In the genomic region with DNA sequence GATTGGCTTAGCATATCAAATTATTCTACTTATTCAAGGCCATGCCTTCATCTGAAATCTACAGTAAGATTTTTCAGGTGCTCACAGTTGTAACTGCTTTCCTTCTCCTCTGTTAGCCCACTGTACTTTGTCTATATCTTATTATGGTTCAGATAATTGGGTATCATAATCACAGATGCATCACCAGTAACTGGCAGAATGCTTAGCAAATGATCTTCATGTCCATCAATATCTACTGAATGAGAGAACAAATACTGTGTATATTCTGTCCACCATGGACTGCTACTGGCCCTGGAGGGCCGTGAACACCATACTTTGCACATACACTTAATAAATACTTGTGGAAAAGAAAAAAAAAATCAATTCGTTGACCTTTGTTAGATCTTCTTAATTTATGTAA, we compare ENCODE assay signal across 15 cellular contexts.
DNase-seq lines count a peak whose midpoint lies in the region; ATAC-seq, FAIRE-seq and TF ChIP-seq lines count a peak whose summit lies in the region.
"Had no signal": no experiment of that assay in that cellular context is flagged by ENCODE, and none has a peak within 500 bp of the region (broad histone marks: within the 10 kb centered on the region; RNA-seq: fewer than 3 reads in every experiment).

No MANE protein-coding gene starts in this region.

- WGBS in psoas muscle, 3 donors = 63 to 74% (median 73%) methylated on average over 2 of the region's 2 CpGs

- dilution Hi-C loops in endothelial cell of umbilical vein (cut with MboI; ENCODE audit: extremely low pct_ligation_motif_present, low sequenced_read_pairs) = no loop called here

- H3K9me1 ChIP-seq in endothelial cell of umbilical vein (replicated peaks; ENCODE audit: control insufficient read depth, extremely low read depth, insufficient read depth, low read length) = no peaks in the 10 kb centered on the region

- TF ChIP-seq CTCF in right atrium auricular region (IDR thresholded peaks at IDR 0.05) (no peak), endothelial cell of umbilical vein (IDR thresholded peaks at IDR 0.05; ENCODE audit: extremely low read depth in 1 of 2, insufficient read depth in 1 of 2, low read depth in 1 of 2, low read length in 2 of 2) (no peak), psoas muscle (IDR thresholded peaks at IDR 0.05) (no peak), uterus (IDR thresholded peaks at IDR 0.05) (no peak)

- H3K27me3 ChIP-seq in right atrium auricular region (no peaks in the 10 kb centered on the region), endothelial cell of umbilical vein (ENCODE audit: control insufficient read depth in 2 of 2, insufficient read depth in 2 of 2, low read length in 2 of 2) (no peaks in the 10 kb centered on the region), psoas muscle (ENCODE audit: insufficient read depth in 3 of 3, low read length in 2 of 3) (no peaks in the 10 kb centered on the region), uterus (no peaks in the 10 kb centered on the region)

- TF ChIP-seq POLR2A in endothelial cell of umbilical vein (IDR thresholded peaks at IDR 0.05; ENCODE audit: low read depth, low read length) (no peak), uterus (IDR thresholded peaks at IDR 0.05) (no peak)

- ATAC-seq in Right ventricle myocardium superior (ENCODE audit: poor library complexity) (no peak), psoas muscle (peak in 1 of 4 donors; percentile 1), GM19452 (IDR thresholded peaks at IDR 0.05; ENCODE audit: unreplicated experiment) (no peak)
- ATAC-seq: activated CD8-positive, alpha-beta T cell treated with anti-CD3 and anti-CD28 coated beads for 36 hours; GM23338 had no signal

- H3K4me2 ChIP-seq in endothelial cell of umbilical vein (ENCODE audit: insufficient read depth, low read length) = peak overlapping the region; percentile 71

- H3K4me1 ChIP-seq in right atrium auricular region = peaks cover 0 to 36% of the 10 kb centered on the region in 2 donors
- H3K4me1 ChIP-seq in endothelial cell of umbilical vein (ENCODE audit: control insufficient read depth, extremely low read depth, insufficient read depth, low read length) = peaks cover 33% of the 10 kb centered on the region
- peaks cover 51% of the 10 kb centered on the region for H3K4me1 ChIP-seq in psoas muscle
- peaks cover 0 to 10% of the 10 kb centered on the region in 2 donors for H3K4me1 ChIP-seq in uterus

- FAIRE-seq in endothelial cell of umbilical vein (lab: Jason Lieb, UNC) = no peak

- DNase-seq in right atrium auricular region (ENCODE audit: low spot score) (no peak), Right ventricle myocardium superior (no peak), endothelial cell of umbilical vein (ENCODE audit: low read depth, low spot score) (no peak), psoas muscle (no peak), uterus (no peak), inferior parietal cortex (ENCODE audit: extremely low spot score) (no peak), ACHN (no peak)
- DNase-seq: activated CD8-positive, alpha-beta T cell treated with anti-CD3 and anti-CD28 coated beads for 36 hours; anterior cingulate cortex; COR-L47; NK-92 treated with Interleukin-12 subunit alpha and Interleukin-12 subunit beta, amount 100 ng/mL, for 24 hours; SIG-M5; stimulated activated CD4-positive, alpha-beta T cell treated with anti-CD3 and anti-CD28 coated beads, Interleukin-4, amount 100 ng/mL, for 1 hour had no signal

- intact Hi-C loops in Right ventricle myocardium superior (cut with DNase I) (loop anchor here (5.0 kb wide), 2 partner anchors 41 to 96 kb away; a partner anchor contains a TSS), endothelial cell of umbilical vein (cut with micrococcal nuclease) (loop anchor here (1.0 to 10.0 kb wide), 2 partner anchors 29 to 1618 kb away; a partner anchor contains a TSS), psoas muscle (cut with DNase I) (loop anchor here (2.0 to 5.0 kb wide), 2 partner anchors 38 to 41 kb away; no protein-coding TSS in a partner anchor), uterus (cut with DNase I; ENCODE audit: low total_unique reads) (no loop called here)

- in situ Hi-C loops in ACHN (cut with HindIII; ENCODE audit: low pct_ligation_motif_present, low pct_unique_long_range_greater_than_20kb, low sequenced_read_pairs) = no loop called here

- CTCF ChIA-PET in endothelial cell of umbilical vein (lab: Charles Lee) = interaction anchor here (1.1 to 1.3 kb wide), 4 partner anchors 38 to 91 kb away, joined by 3 to 6 read pairs (median 4); no protein-coding TSS in a partner anchor

- H3K9ac ChIP-seq in endothelial cell of umbilical vein (replicated peaks; ENCODE audit: extremely low read depth, insufficient read depth, low read length) = peak overlapping the region; percentile 94

- BruUV-seq in endothelial cell of umbilical vein (replicated peaks; lab: Mats Ljungman, UMichigan) = no TSS peak

- H3K27ac ChIP-seq in right atrium auricular region (peak overlapping the region; percentile 73 to 80), endothelial cell of umbilical vein (ENCODE audit: insufficient read depth, low read depth, low read length) (peak overlapping the region; percentile 97), psoas muscle (peak overlapping the region; percentile 68), uterus (peak overlapping the region; percentile 85 to 94)

- no peak overlapping the region for H2AFZ ChIP-seq in endothelial cell of umbilical vein (ENCODE audit: low read depth, low read length)
- H2AFZ ChIP-seq: GM23338 had no signal

- POLR2A ChIA-PET in endothelial cell of umbilical vein (lab: Charles Lee) = interaction anchor here (0.8 kb wide), 1 partner anchor 40 kb away, joined by 3 read pairs; no protein-coding TSS in a partner anchor

- H3K9me3 ChIP-seq in right atrium auricular region = no peaks in the 10 kb centered on the region
- H3K9me3 ChIP-seq in endothelial cell of umbilical vein (replicated peaks; ENCODE audit: control insufficient read depth, insufficient read depth, low read length) = no peaks in the 10 kb centered on the region
- no peaks in the 10 kb centered on the region for H3K9me3 ChIP-seq in psoas muscle
- no peaks in the 10 kb centered on the region for H3K9me3 ChIP-seq in uterus

- H4K20me1 ChIP-seq in endothelial cell of umbilical vein (replicated peaks; ENCODE audit: control insufficient read depth, extremely low read depth, insufficient read depth, low read length) = no peaks in the 10 kb centered on the region

- no peaks in the 10 kb centered on the region for H3K79me2 ChIP-seq in endothelial cell of umbilical vein (ENCODE audit: control insufficient read depth, insufficient read depth, low read length)

- H3K36me3 ChIP-seq in right atrium auricular region = no peaks in the 10 kb centered on the region
- H3K36me3 ChIP-seq in endothelial cell of umbilical vein (ENCODE audit: control insufficient read depth in 2 of 2, extremely low read depth in 1 of 2, insufficient read depth in 2 of 2, low read length in 2 of 2) = no peaks in the 10 kb centered on the region
- peaks cover 0 to 8% of the 10 kb centered on the region in 2 donors for H3K36me3 ChIP-seq in psoas muscle (ENCODE audit: insufficient read depth in 1 of 2, low read depth in 1 of 2)
- no peaks in the 10 kb centered on the region for H3K36me3 ChIP-seq in uterus

- H3K4me3 ChIP-seq in right atrium auricular region (no peak overlapping the region), endothelial cell of umbilical vein (replicated peaks in 1 of 3; ENCODE audit: insufficient read depth in 1 of 3, low read depth in 1 of 3, low read length in 3 of 3) (no peak overlapping the region), psoas muscle (no peak overlapping the region), uterus (no peak overlapping the region)
- H3K4me3 ChIP-seq: GM23338 had no signal

TF ChIP-seq in endothelial cell of umbilical vein, 7 proteins besides CTCF, POLR2A, EP300 and RAD21:
- TF ChIP-seq, protein P1, sequence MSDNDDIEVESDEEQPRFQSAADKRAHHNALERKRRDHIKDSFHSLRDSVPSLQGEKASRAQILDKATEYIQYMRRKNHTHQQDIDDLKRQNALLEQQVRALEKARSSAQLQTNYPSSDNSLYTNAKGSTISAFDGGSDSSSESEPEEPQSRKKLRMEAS (IDR thresholded peaks at IDR 0.05; ENCODE audit: insufficient read depth, insufficient read length) = no peak
- TF ChIP-seq MYC (IDR thresholded peaks at IDR 0.05; ENCODE audit: low read depth, low read length) = no peak
